Comparison of ENCODE assay signal across 12 cellular contexts in genomic region chr3:58325525-58325992, GRCh38. TPM values are rescaled to one million over a fixed set of nuclear protein-coding genes. Genes with fewer than 3 reads are reported as not detected.
DNase-seq lines count a peak whose midpoint lies in the region; ATAC-seq and TF ChIP-seq lines count a peak whose summit lies in the region.
"Had no signal": no experiment of that assay in that cellular context is flagged by ENCODE, and none has a peak within 500 bp of the region (broad histone marks: within the 10 kb centered on the region; RNA-seq: fewer than 3 reads in every experiment).

No MANE protein-coding gene starts in this region.

- no peak overlapping the region for H3K4me3 Mint-ChIP-seq in activated CD4-positive, alpha-beta T cell treated with anti-CD3 and anti-CD28 coated beads, Interleukin-2, amount 10 ng/mL, durations not matched to agents 7 days and 5 days
- H3K4me3 Mint-ChIP-seq in activated naive CD8-positive, alpha-beta T cell treated with anti-CD3 and anti-CD28 coated beads for 36 hours: no peak overlapping the region

- DNase-seq in activated CD4-positive, alpha-beta T cell treated with anti-CD3 and anti-CD28 coated beads, Interleukin-2, amount 10 ng/mL, durations not matched to agents 7 days and 5 days: no peak
- DNase-seq in activated CD4-positive, alpha-beta T cell treated with anti-CD3 and anti-CD28 coated beads, Interleukin-2, amount 50 U/mL, for 1 hour: no peak
- DNase-seq in activated naive CD8-positive, alpha-beta T cell treated with anti-CD3 and anti-CD28 coated beads for 36 hours: no peak
- DNase-seq in left colon (no peak), GM20000 (ENCODE audit: low spot score) (no peak)
- no peak for DNase-seq in stimulated activated CD4-positive, alpha-beta T cell treated with anti-CD3 and anti-CD28 coated beads, Interleukin-15, amount 100 ng/mL, for 24 hours
- DNase-seq: ACHN, hypothalamus, NCI-H2081 treated with DMSO at 0.1 percent for 48 hours, occipital lobe had no signal

- H3K9me3 Mint-ChIP-seq in activated CD4-positive, alpha-beta T cell treated with anti-CD3 and anti-CD28 coated beads, Interleukin-2, amount 10 ng/mL, durations not matched to agents 7 days and 5 days: no peaks in the 10 kb centered on the region
- H3K9me3 Mint-ChIP-seq in activated naive CD8-positive, alpha-beta T cell treated with anti-CD3 and anti-CD28 coated beads for 36 hours: no peaks in the 10 kb centered on the region

- H3K4me1 ChIP-seq in subcutaneous abdominal adipose tissue (ENCODE audit: control insufficient read depth in 5 of 5, insufficient read depth in 5 of 5, low read length in 5 of 5): peaks cover 0 to 13% (median 10%) of the 10 kb centered on the region in 5 donors

- H3K9me3 ChIP-seq in subcutaneous abdominal adipose tissue (ENCODE audit: control insufficient read depth in 5 of 5, low read length in 5 of 5): no peaks in the 10 kb centered on the region

- H3K4me1 Mint-ChIP-seq in activated CD4-positive, alpha-beta T cell treated with anti-CD3 and anti-CD28 coated beads, Interleukin-2, amount 10 ng/mL, durations not matched to agents 7 days and 5 days: peaks cover 29% of the 10 kb centered on the region
- H3K4me1 Mint-ChIP-seq in activated naive CD8-positive, alpha-beta T cell treated with anti-CD3 and anti-CD28 coated beads for 36 hours: peaks cover 42% of the 10 kb centered on the region

- POLR2A ChIA-PET in activated CD4-positive, alpha-beta T cell treated with anti-CD3 and anti-CD28 coated beads, Interleukin-2, amount 10 ng/mL, durations not matched to agents 7 days and 5 days (lab: Charles Lee): interaction anchor here (0.6 kb wide), 1 partner anchor 101 kb away, joined by 4 read pairs; no protein-coding TSS in a partner anchor

- no peaks in the 10 kb centered on the region for H3K27me3 ChIP-seq in subcutaneous abdominal adipose tissue (ENCODE audit: control insufficient read depth in 5 of 5, insufficient read depth in 4 of 5, low read length in 5 of 5)

- CTCF ChIA-PET in activated CD4-positive, alpha-beta T cell treated with anti-CD3 and anti-CD28 coated beads, Interleukin-2, amount 10 ng/mL, durations not matched to agents 7 days and 5 days (lab: Charles Lee): interaction anchor here (1.2 to 1.3 kb wide), 3 partner anchors 9 to 166 kb away, joined by 3 to 5 read pairs (median 5); partner anchors contain the start of gene KCTD6

- peaks cover 0 to 3% (median 0%) of the 10 kb centered on the region in 5 donors for H3K36me3 ChIP-seq in subcutaneous abdominal adipose tissue (ENCODE audit: control insufficient read depth in 5 of 5, insufficient read depth in 5 of 5, low read length in 5 of 5)

- H3K27ac Mint-ChIP-seq in activated CD4-positive, alpha-beta T cell treated with anti-CD3 and anti-CD28 coated beads, Interleukin-2, amount 10 ng/mL, durations not matched to agents 7 days and 5 days: peak overlapping the region; percentile 72
- H3K27ac Mint-ChIP-seq in activated naive CD8-positive, alpha-beta T cell treated with anti-CD3 and anti-CD28 coated beads for 36 hours: peak overlapping the region; percentile 95

- ATAC-seq in left colon (peak; percentile 85), GM19324 (IDR thresholded peaks at IDR 0.05; ENCODE audit: low FRiP score, unreplicated experiment) (no peak)

- H3K27me3 Mint-ChIP-seq in activated CD4-positive, alpha-beta T cell treated with anti-CD3 and anti-CD28 coated beads, Interleukin-2, amount 10 ng/mL, durations not matched to agents 7 days and 5 days: no peaks in the 10 kb centered on the region
- H3K27me3 Mint-ChIP-seq in activated naive CD8-positive, alpha-beta T cell treated with anti-CD3 and anti-CD28 coated beads for 36 hours: no peaks in the 10 kb centered on the region

- peak overlapping the region in 1 of 5 donors; percentile 32 for H3K9ac ChIP-seq in subcutaneous abdominal adipose tissue (ENCODE audit: low read length in 5 of 5)

- intact Hi-C loops in left colon (cut with DNase I, micrococcal nuclease): no loop called here

- H3K4me3 ChIP-seq in subcutaneous abdominal adipose tissue (ENCODE audit: low read depth in 1 of 5, low read length in 5 of 5): no peak overlapping the region

- TF ChIP-seq CTCF in GM20000 (IDR thresholded peaks at IDR 0.05; ENCODE audit: extremely low read depth, missing control alignments): no peak

- peak overlapping the region; percentile 10 for H3K27ac ChIP-seq in subcutaneous abdominal adipose tissue (ENCODE audit: low read depth, low read length)

- peaks cover 3% of the 10 kb centered on the region for H3K36me3 Mint-ChIP-seq in activated CD4-positive, alpha-beta T cell treated with anti-CD3 and anti-CD28 coated beads, Interleukin-2, amount 10 ng/mL, durations not matched to agents 7 days and 5 days (ENCODE audit: low read depth)
- H3K36me3 Mint-ChIP-seq in activated naive CD8-positive, alpha-beta T cell treated with anti-CD3 and anti-CD28 coated beads for 36 hours: peaks cover 5% of the 10 kb centered on the region

RNA-seq across cellular contexts. Expression of gene PXK, which starts 7.1 kb away (rescaled TPM):
- total RNA-seq in activated CD4-positive, alpha-beta T cell treated with anti-CD3 and anti-CD28 coated beads, Interleukin-2, amount 10 ng/mL, durations not matched to agents 7 days and 5 days: 10 to 100 TPM; 30.3 to 40.2 TPM
- 10 to 100 TPM; 22.2 to 24.0 TPM for total RNA-seq in activated naive CD8-positive, alpha-beta T cell treated with anti-CD3 and anti-CD28 coated beads for 36 hours
- total RNA-seq in left colon: 10 to 100 TPM; 10.2 to 12.6 TPM

RNA-seq across cellular contexts. Expression of gene HTD2, which starts 19.2 kb away (rescaled TPM):
- 1 to 10 TPM; 6.2 to 7.0 TPM for total RNA-seq in activated CD4-positive, alpha-beta T cell treated with anti-CD3 and anti-CD28 coated beads, Interleukin-2, amount 10 ng/mL, durations not matched to agents 7 days and 5 days
- total RNA-seq in activated naive CD8-positive, alpha-beta T cell treated with anti-CD3 and anti-CD28 coated beads for 36 hours: 10 to 100 TPM; 10.1 to 13.0 TPM
- 10 to 100 TPM in 1 of 2 donors, 1 to 10 TPM in 1; 8.2 to 13.0 TPM for total RNA-seq in left colon

RNA-seq across cellular contexts. Expression of gene RPP14, which starts 19.5 kb away (rescaled TPM):
- total RNA-seq in activated CD4-positive, alpha-beta T cell treated with anti-CD3 and anti-CD28 coated beads, Interleukin-2, amount 10 ng/mL, durations not matched to agents 7 days and 5 days: 10 to 100 TPM; 12.7 to 15.4 TPM
- 10 to 100 TPM; 24.8 to 30.9 TPM for total RNA-seq in activated naive CD8-positive, alpha-beta T cell treated with anti-CD3 and anti-CD28 coated beads for 36 hours
- total RNA-seq in left colon: 10 to 100 TPM; 19.9 to 21.3 TPM
